1 cellular context compared by ENCODE assay signal in the genomic region with DNA sequence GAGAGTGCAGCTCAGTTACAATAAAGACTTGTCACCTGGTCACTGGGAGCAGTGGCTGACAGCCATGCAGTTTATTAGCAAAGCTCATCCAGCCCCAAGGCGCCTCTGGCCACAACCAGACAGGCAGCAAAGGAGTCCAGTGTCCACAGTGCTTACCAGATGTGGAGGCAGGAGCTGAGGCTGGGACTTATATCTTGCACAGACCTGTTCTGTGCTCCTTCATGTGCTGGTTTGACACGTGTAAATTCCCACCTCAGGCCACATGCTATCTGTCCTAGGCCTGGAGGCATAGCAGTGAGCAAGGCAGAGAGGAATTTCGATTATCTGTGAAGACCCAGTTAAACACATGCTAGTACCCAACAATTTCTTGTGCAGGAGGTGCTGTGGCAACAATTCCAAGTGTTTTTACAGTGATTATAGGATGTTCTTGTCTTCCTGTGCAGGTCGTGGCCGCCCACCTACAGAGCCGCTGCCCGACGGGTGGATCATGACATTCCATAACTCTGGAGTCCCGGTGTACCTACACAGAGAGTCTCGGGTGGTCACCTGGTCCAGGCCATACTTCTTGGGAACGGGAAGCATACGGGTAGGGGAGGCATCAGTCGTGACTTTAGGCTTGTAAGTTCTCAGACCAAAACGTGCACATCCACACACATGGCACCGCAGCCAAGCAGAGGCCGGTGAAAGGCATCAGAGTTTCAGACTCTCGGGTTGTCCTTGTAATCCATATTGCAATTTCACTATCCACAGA.
TF ChIP-seq lines count a peak whose summit lies in the region.

No MANE protein-coding gene starts in this region.

TF ChIP-seq in GM12878, 131 proteins besides CTCF, POLR2A, EP300 and RAD21:
- TF ChIP-seq CBX5 (IDR thresholded peaks at IDR 0.05; ENCODE audit: low read depth): no peak
- no peak for TF ChIP-seq MTA3 (IDR thresholded peaks at IDR 0.05; ENCODE audit: borderline replicate concordance, low read length)
- no peak for TF ChIP-seq IKZF2 (IDR thresholded peaks at IDR 0.05)
- no peak for TF ChIP-seq MEF2A (IDR thresholded peaks at IDR 0.05; ENCODE audit: insufficient read depth, low read depth, low read length)
- no peak for TF ChIP-seq YY1 (IDR thresholded peaks at IDR 0.05; ENCODE audit: low read depth, low read length)
- TF ChIP-seq, protein P1, sequence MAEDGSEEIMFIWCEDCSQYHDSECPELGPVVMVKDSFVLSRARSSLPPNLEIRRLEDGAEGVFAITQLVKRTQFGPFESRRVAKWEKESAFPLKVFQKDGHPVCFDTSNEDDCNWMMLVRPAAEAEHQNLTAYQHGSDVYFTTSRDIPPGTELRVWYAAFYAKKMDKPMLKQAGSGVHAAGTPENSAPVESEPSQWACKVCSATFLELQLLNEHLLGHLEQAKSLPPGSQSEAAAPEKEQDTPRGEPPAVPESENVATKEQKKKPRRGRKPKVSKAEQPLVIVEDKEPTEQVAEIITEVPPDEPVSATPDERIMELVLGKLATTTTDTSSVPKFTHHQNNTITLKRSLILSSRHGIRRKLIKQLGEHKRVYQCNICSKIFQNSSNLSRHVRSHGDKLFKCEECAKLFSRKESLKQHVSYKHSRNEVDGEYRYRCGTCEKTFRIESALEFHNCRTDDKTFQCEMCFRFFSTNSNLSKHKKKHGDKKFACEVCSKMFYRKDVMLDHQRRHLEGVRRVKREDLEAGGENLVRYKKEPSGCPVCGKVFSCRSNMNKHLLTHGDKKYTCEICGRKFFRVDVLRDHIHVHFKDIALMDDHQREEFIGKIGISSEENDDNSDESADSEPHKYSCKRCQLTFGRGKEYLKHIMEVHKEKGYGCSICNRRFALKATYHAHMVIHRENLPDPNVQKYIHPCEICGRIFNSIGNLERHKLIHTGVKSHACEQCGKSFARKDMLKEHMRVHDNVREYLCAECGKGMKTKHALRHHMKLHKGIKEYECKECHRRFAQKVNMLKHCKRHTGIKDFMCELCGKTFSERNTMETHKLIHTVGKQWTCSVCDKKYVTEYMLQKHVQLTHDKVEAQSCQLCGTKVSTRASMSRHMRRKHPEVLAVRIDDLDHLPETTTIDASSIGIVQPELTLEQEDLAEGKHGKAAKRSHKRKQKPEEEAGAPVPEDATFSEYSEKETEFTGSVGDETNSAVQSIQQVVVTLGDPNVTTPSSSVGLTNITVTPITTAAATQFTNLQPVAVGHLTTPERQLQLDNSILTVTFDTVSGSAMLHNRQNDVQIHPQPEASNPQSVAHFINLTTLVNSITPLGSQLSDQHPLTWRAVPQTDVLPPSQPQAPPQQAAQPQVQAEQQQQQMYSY (CRISPR knock-in tag; IDR thresholded peaks at IDR 0.05): no peak
- TF ChIP-seq ZBED1 (IDR thresholded peaks at IDR 0.05; ENCODE audit: borderline replicate concordance): no peak
- TF ChIP-seq BRCA1 (IDR thresholded peaks at IDR 0.05; ENCODE audit: low read depth, low read length): no peak
- TF ChIP-seq, protein P2, sequence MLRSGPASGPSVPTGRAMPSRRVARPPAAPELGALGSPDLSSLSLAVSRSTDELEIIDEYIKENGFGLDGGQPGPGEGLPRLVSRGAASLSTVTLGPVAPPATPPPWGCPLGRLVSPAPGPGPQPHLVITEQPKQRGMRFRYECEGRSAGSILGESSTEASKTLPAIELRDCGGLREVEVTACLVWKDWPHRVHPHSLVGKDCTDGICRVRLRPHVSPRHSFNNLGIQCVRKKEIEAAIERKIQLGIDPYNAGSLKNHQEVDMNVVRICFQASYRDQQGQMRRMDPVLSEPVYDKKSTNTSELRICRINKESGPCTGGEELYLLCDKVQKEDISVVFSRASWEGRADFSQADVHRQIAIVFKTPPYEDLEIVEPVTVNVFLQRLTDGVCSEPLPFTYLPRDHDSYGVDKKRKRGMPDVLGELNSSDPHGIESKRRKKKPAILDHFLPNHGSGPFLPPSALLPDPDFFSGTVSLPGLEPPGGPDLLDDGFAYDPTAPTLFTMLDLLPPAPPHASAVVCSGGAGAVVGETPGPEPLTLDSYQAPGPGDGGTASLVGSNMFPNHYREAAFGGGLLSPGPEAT (IDR thresholded peaks at IDR 0.05; ENCODE audit: low read depth): no peak
- TF ChIP-seq, protein P3, sequence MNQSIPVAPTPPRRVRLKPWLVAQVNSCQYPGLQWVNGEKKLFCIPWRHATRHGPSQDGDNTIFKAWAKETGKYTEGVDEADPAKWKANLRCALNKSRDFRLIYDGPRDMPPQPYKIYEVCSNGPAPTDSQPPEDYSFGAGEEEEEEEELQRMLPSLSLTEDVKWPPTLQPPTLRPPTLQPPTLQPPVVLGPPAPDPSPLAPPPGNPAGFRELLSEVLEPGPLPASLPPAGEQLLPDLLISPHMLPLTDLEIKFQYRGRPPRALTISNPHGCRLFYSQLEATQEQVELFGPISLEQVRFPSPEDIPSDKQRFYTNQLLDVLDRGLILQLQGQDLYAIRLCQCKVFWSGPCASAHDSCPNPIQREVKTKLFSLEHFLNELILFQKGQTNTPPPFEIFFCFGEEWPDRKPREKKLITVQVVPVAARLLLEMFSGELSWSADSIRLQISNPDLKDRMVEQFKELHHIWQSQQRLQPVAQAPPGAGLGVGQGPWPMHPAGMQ (IDR thresholded peaks at IDR 0.05; ENCODE audit: borderline replicate concordance): no peak
- no peak for TF ChIP-seq SMAD1 (IDR thresholded peaks at IDR 0.05; ENCODE audit: low read depth, partially characterized antibody)
- no peak for TF ChIP-seq RELA (IDR thresholded peaks at IDR 0.05; ENCODE audit: borderline replicate concordance, partially characterized antibody)
- TF ChIP-seq TCF12 (IDR thresholded peaks at IDR 0.05; ENCODE audit: low read depth, low read length): no peak
- TF ChIP-seq ZNF24 (IDR thresholded peaks at IDR 0.05): no peak
- TF ChIP-seq MXI1 (IDR thresholded peaks at IDR 0.05; ENCODE audit: low read depth, low read length): no peak
TF ChIP-seq in GM12878: peak in this region for 0.
